Comparison of ENCODE assay signal across 8 cellular contexts in the genomic region with DNA sequence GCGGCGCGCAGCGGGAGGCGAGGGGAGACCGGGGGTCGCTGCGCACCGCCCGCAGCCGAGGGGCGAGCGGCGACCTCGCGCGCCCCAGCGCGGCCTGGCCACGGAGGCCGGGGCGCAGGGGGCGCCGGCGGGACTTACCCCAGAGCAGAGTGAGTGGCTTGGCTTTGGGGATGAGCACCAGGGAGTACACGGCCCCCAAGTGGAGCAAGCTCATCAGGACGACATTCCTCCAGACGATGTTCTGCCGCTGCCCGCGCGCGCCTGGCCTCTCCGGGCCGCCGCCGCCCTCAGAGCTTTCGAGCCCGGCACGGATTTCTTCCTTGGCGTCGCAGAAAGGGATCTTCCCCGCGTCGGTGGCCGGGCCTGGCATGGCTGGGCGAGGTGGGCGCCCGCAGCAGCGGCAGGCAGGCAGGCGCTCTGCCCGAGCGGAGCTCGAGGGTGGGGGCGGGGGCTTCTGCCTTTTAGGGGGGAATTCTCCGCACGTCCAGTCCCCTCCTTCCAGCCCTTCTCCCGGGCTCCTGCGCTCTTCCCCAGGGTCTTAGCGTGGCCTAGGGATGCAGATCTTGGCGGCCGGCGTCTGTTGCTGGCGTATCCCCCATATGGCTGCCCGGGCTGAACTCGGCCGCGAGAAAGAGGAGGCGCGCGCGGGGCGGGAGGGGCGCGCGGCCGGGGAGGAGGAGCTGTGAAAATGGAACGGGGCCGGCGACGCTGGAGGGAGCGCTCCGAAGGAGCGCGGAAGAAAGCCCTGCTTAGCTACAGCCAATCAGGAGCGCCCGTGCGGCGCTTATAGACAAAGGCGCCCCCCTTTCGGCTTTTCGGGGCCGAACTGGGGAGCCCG. TPM values are rescaled to one million over a fixed set of nuclear protein-coding genes. Genes with fewer than 3 reads are reported as not detected.
A peak's percentile ranks its signal among the peaks of the same experiment; 100 is the strongest.
DNase-seq lines count a peak whose midpoint lies in the region; ATAC-seq and TF ChIP-seq lines count a peak whose summit lies in the region.

A gene (minus strand): TSS at position 629 of the 838 bp plus-strand sequence. CDS start 259 bp downstream, at position 370.

- TF ChIP-seq CTCF in C4-2B (conservative IDR thresholded peaks at IDR 0.05) = no peak

- peak within 1 kb of the TSS; percentile 79 for H3K4me3 Mint-ChIP-seq in activated T-helper 1 cell treated with anti-CD3 and anti-CD28 coated beads, Interleukin-12 subunit alpha, Interleukin-12 subunit beta, Interleukin-2, Interleukin-4 antibody, amounts not matched to agents 30 ng/mL and 10 ng/mL and 1 ng/mL, durations not matched to agents 14 hours and 24 hours and 36 hours
- peak within 1 kb of the TSS; percentile 72 to 92 (median 84) for H3K4me3 Mint-ChIP-seq in naive thymus-derived CD4-positive, alpha-beta T cell
- H3K4me3 Mint-ChIP-seq in stimulated activated naive CD8-positive, alpha-beta T cell treated with anti-CD3 and anti-CD28 coated beads, Interleukin-15, Interleukin-2, amounts not matched to agents 100 ng/mL and 50 ng/mL, for 24 hours = peak within 1 kb of the TSS; percentile 80

- peaks cover 0 to 7% of the 10 kb centered on the region in 2 donors for H3K27me3 ChIP-seq in naive thymus-derived CD4-positive, alpha-beta T cell (ENCODE audit: control insufficient read depth in 2 of 2, insufficient read depth in 2 of 2, low read length in 2 of 2)

- no peak within 1 kb of the TSS for H3K27ac Mint-ChIP-seq in activated T-helper 1 cell treated with anti-CD3 and anti-CD28 coated beads, Interleukin-12 subunit alpha, Interleukin-12 subunit beta, Interleukin-2, Interleukin-4 antibody, amounts not matched to agents 30 ng/mL and 10 ng/mL and 1 ng/mL, durations not matched to agents 14 hours and 24 hours and 36 hours
- H3K27ac Mint-ChIP-seq in naive thymus-derived CD4-positive, alpha-beta T cell = peak within 1 kb of the TSS in 1 of 9 donors; percentile 23
- no peak within 1 kb of the TSS for H3K27ac Mint-ChIP-seq in stimulated activated naive CD8-positive, alpha-beta T cell treated with anti-CD3 and anti-CD28 coated beads, Interleukin-15, Interleukin-2, amounts not matched to agents 100 ng/mL and 50 ng/mL, for 24 hours

- peaks cover 10% of the 10 kb centered on the region for H3K4me1 Mint-ChIP-seq in activated T-helper 1 cell treated with anti-CD3 and anti-CD28 coated beads, Interleukin-12 subunit alpha, Interleukin-12 subunit beta, Interleukin-2, Interleukin-4 antibody, amounts not matched to agents 30 ng/mL and 10 ng/mL and 1 ng/mL, durations not matched to agents 14 hours and 24 hours and 36 hours (ENCODE audit: low read depth)
- peaks cover 13 to 25% (median 20%) of the 10 kb centered on the region in 7 donors for H3K4me1 Mint-ChIP-seq in naive thymus-derived CD4-positive, alpha-beta T cell
- H3K4me1 Mint-ChIP-seq in stimulated activated naive CD8-positive, alpha-beta T cell treated with anti-CD3 and anti-CD28 coated beads, Interleukin-15, Interleukin-2, amounts not matched to agents 100 ng/mL and 50 ng/mL, for 24 hours (ENCODE audit: low read depth) = peaks cover 15% of the 10 kb centered on the region

- POLR2A ChIA-PET in naive thymus-derived CD4-positive, alpha-beta T cell (lab: Charles Lee) = no interaction called here

- no peaks in the 10 kb centered on the region for H3K9me3 ChIP-seq in naive thymus-derived CD4-positive, alpha-beta T cell (ENCODE audit: control insufficient read depth in 2 of 3, low read length in 3 of 3)

- DNase-seq in NOMO-1 treated with dmso at 0.1 percent for 144 hours (lab: John Stamatoyannopoulos, UW; ENCODE audit: unreplicated experiment) (peak; percentile 74), fibroblast of peridontal ligament (ENCODE audit: extremely low read depth) (peak; percentile 75)
- DNase-seq in activated T-helper 1 cell treated with anti-CD3 and anti-CD28 coated beads, Interleukin-12 subunit alpha, Interleukin-12 subunit beta, Interleukin-2, Interleukin-4 antibody, amounts not matched to agents 30 ng/mL and 10 ng/mL and 1 ng/mL, durations not matched to agents 14 hours and 24 hours and 36 hours (ENCODE audit: low spot score) = peak; percentile 24
- peak in 4 of 9 donors; percentile 4 to 52 (median 20) for DNase-seq in naive thymus-derived CD4-positive, alpha-beta T cell

- peaks cover 0 to 11% of the 10 kb centered on the region in 2 donors for H3K4me1 ChIP-seq in naive thymus-derived CD4-positive, alpha-beta T cell (ENCODE audit: control insufficient read depth in 2 of 2, insufficient read depth in 2 of 2, low read length in 2 of 2)

- H3K36me3 ChIP-seq in naive thymus-derived CD4-positive, alpha-beta T cell (ENCODE audit: control insufficient read depth in 2 of 3, insufficient read depth in 3 of 3, low read length in 3 of 3) = no peaks in the 10 kb centered on the region

- peaks cover 69% of the 10 kb centered on the region for H3K27me3 Mint-ChIP-seq in activated T-helper 1 cell treated with anti-CD3 and anti-CD28 coated beads, Interleukin-12 subunit alpha, Interleukin-12 subunit beta, Interleukin-2, Interleukin-4 antibody, amounts not matched to agents 30 ng/mL and 10 ng/mL and 1 ng/mL, durations not matched to agents 14 hours and 24 hours and 36 hours (ENCODE audit: insufficient read depth)
- H3K27me3 Mint-ChIP-seq in naive thymus-derived CD4-positive, alpha-beta T cell = peaks cover 38 to 78% (median 53%) of the 10 kb centered on the region in 5 donors
- peaks cover 51% of the 10 kb centered on the region for H3K27me3 Mint-ChIP-seq in stimulated activated naive CD8-positive, alpha-beta T cell treated with anti-CD3 and anti-CD28 coated beads, Interleukin-15, Interleukin-2, amounts not matched to agents 100 ng/mL and 50 ng/mL, for 24 hours

- H3K36me3 Mint-ChIP-seq in activated T-helper 1 cell treated with anti-CD3 and anti-CD28 coated beads, Interleukin-12 subunit alpha, Interleukin-12 subunit beta, Interleukin-2, Interleukin-4 antibody, amounts not matched to agents 30 ng/mL and 10 ng/mL and 1 ng/mL, durations not matched to agents 14 hours and 24 hours and 36 hours (ENCODE audit: low read depth) = no peaks in the 10 kb centered on the region
- no peaks in the 10 kb centered on the region for H3K36me3 Mint-ChIP-seq in naive thymus-derived CD4-positive, alpha-beta T cell
- H3K36me3 Mint-ChIP-seq in stimulated activated naive CD8-positive, alpha-beta T cell treated with anti-CD3 and anti-CD28 coated beads, Interleukin-15, Interleukin-2, amounts not matched to agents 100 ng/mL and 50 ng/mL, for 24 hours (ENCODE audit: low read depth) = no peaks in the 10 kb centered on the region

- H3K4me3 ChIP-seq in naive thymus-derived CD4-positive, alpha-beta T cell (ENCODE audit: low read length) = peak within 1 kb of the TSS; percentile 50

- peak; percentile 94 for ATAC-seq in GM19328 (IDR thresholded peaks at IDR 0.05; ENCODE audit: unreplicated experiment)
- ATAC-seq in HG03432 (IDR thresholded peaks at IDR 0.05; ENCODE audit: unreplicated experiment) = peak; percentile 94
- ATAC-seq in naive thymus-derived CD4-positive, alpha-beta T cell = peak; percentile 90

- H3K27ac ChIP-seq in C4-2B = peak within 1 kb of the TSS; percentile 26
- H3K27ac ChIP-seq in naive thymus-derived CD4-positive, alpha-beta T cell (ENCODE audit: low read depth, low read length) = no peak within 1 kb of the TSS

- intact Hi-C loops in activated T-helper 1 cell treated with anti-CD3 and anti-CD28 coated beads, Interleukin-12 subunit alpha, Interleukin-12 subunit beta, Interleukin-2, Interleukin-4 antibody, amounts not matched to agents 30 ng/mL and 10 ng/mL and 1 ng/mL, durations not matched to agents 14 hours and 24 hours and 36 hours (cut with micrococcal nuclease) = loop anchor here (5.0 kb wide), 1 partner anchor 749 kb away; no protein-coding TSS in a partner anchor
- intact Hi-C loops in naive thymus-derived CD4-positive, alpha-beta T cell (cut with micrococcal nuclease) = no loop called here

- CTCF ChIA-PET in naive thymus-derived CD4-positive, alpha-beta T cell (lab: Charles Lee) = no interaction called here

- H3K9me3 Mint-ChIP-seq in activated T-helper 1 cell treated with anti-CD3 and anti-CD28 coated beads, Interleukin-12 subunit alpha, Interleukin-12 subunit beta, Interleukin-2, Interleukin-4 antibody, amounts not matched to agents 30 ng/mL and 10 ng/mL and 1 ng/mL, durations not matched to agents 14 hours and 24 hours and 36 hours = no peaks in the 10 kb centered on the region
- peaks cover 0 to 6% (median 0%) of the 10 kb centered on the region in 11 donors for H3K9me3 Mint-ChIP-seq in naive thymus-derived CD4-positive, alpha-beta T cell
- H3K9me3 Mint-ChIP-seq in stimulated activated naive CD8-positive, alpha-beta T cell treated with anti-CD3 and anti-CD28 coated beads, Interleukin-15, Interleukin-2, amounts not matched to agents 100 ng/mL and 50 ng/mL, for 24 hours = no peaks in the 10 kb centered on the region

RNA-seq across cellular contexts. Expression of the gene that starts here (rescaled TPM):
- total RNA-seq in activated T-helper 1 cell treated with anti-CD3 and anti-CD28 coated beads, Interleukin-12 subunit alpha, Interleukin-12 subunit beta, Interleukin-2, Interleukin-4 antibody, amounts not matched to agents 30 ng/mL and 10 ng/mL and 1 ng/mL, durations not matched to agents 14 hours and 24 hours and 36 hours = 0.44 and 0.70 TPM in 2 replicates
- total RNA-seq in naive thymus-derived CD4-positive, alpha-beta T cell = 1 to 10 TPM in 1 of 5 experiments, under 1 TPM in 2, not detected in 2; 0.13 to 1.5 (median 0.44) TPM
- not detected for polyA plus RNA-seq in naive thymus-derived CD4-positive, alpha-beta T cell

Comparison
In these comparisons a context has a peak if more than half of its experiments do, and no peak if none do; other contexts are left out.
1. Peak in DNase-seq in activated T-helper 1 cell treated with anti-CD3 and anti-CD28 coated beads, Interleukin-12 subunit alpha, Interleukin-12 subunit beta, Interleukin-2, Interleukin-4 antibody, amounts not matched to agents 30 ng/mL and 10 ng/mL and 1 ng/mL, durations not matched to agents 14 hours and 24 hours and 36 hours; RNA of the gene not detected or under 1 TPM.